31 cellular contexts compared by ENCODE assay signal in the genomic region with DNA sequence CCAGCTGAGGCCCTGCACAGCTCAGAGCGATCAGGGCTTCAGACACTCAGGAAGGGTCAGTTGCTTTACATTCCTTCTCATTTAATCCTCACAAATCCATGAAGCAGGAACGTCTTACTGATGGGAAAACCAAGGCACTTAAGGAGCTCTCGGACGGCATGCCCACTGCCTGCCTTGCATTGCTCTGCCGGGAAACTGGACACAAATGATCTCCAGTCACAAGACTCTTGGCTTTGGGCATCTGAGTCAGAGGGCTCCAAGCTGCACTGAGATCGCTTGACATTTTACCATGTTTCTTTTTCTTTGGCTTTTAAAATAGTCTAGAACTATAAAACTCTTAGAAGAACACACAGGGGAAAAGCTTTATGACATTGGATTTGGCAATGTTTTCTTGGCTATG. TPM values are rescaled to one million over a fixed set of nuclear protein-coding genes. Genes with fewer than 3 reads are reported as not detected.
"Had no signal": no experiment of that assay in that cellular context is flagged by ENCODE, and none has a peak within 500 bp of the region (broad histone marks: within the 10 kb centered on the region; RNA-seq: fewer than 3 reads in every experiment).

No MANE protein-coding gene starts in this region.

- H3K36me3 Mint-ChIP-seq: activated naive CD8-positive, alpha-beta T cell treated with anti-CD3 and anti-CD28 coated beads for 36 hours; natural killer cell had no signal

- H3K36me3 ChIP-seq: adrenal gland, ascending aorta, brain microvascular endothelial cell, esophagus squamous epithelium, left lung, lower lobe of right lung, neutrophil, vagina had no signal

- H3K9me3 ChIP-seq: adrenal gland, ascending aorta, esophagus squamous epithelium, left lung, lower lobe of right lung, neutrophil, testis, vagina had no signal

- H3K27ac Mint-ChIP-seq: activated naive CD4-positive, alpha-beta T cell treated with anti-CD3 and anti-CD28 coated beads for 36 hours; activated naive CD8-positive, alpha-beta T cell treated with anti-CD3 and anti-CD28 coated beads for 36 hours; activated T-helper 1 cell treated with anti-CD3 and anti-CD28 coated beads, Interleukin-12 subunit alpha, Interleukin-12 subunit beta, Interleukin-2, Interleukin-4 antibody, amounts not matched to agents 30 ng/mL and 10 ng/mL and 1 ng/mL, durations not matched to agents 14 hours and 24 hours and 36 hours; dendritic cell treated with granulocyte-macrophage colony-stimulating factor and Interleukin-4, amounts not matched to agents 40 ng/mL and 50 ng/mL, for 4 days; natural killer cell; stimulated activated naive B cell treated with anti-CD40 and anti-IgM and Interleukin-4, amounts not matched to agents 10 μg/mL and 1 μg/mL and 100 μg/mL, for 72 hours; T-helper 1 cell treated with Interleukin-12 subunit alpha and Interleukin-12 subunit beta and Interleukin-4 antibody, amounts not matched to agents 30 μg/mL and 1 μg/mL, for 36 hours had no signal

- H3K4me1 ChIP-seq: adrenal gland, ascending aorta, esophagus squamous epithelium, lower lobe of right lung, testis, vagina had no signal

- H3K27me3 ChIP-seq: adrenal gland, ascending aorta, brain microvascular endothelial cell, neutrophil, testis, vagina had no signal

- ATAC-seq: left lung; lower lobe of right lung; natural killer cell; sciatic nerve; stimulated activated naive B cell treated with anti-CD40 and anti-IgM and Interleukin-4, amounts not matched to agents 10 μg/mL and 1 μg/mL and 100 μg/mL, for 72 hours had no signal

- H3K9me3 Mint-ChIP-seq: dendritic cell treated with granulocyte-macrophage colony-stimulating factor and Interleukin-4, amounts not matched to agents 40 ng/mL and 50 ng/mL, for 4 days; natural killer cell had no signal

- DNase-seq: activated CD4-positive, alpha-beta T cell treated with anti-CD3 and anti-CD28 coated beads for 4 hours; activated CD4-positive, alpha-beta T cell treated with anti-CD3 and anti-CD28 coated beads, Interleukin-2, amount 50 U/mL, for 4 hours; activated CD8-positive, alpha-beta memory T cell treated with anti-CD3 and anti-CD28 coated beads for 24 hours; activated effector memory CD4-positive, alpha-beta T cell treated with anti-CD3 and anti-CD28 coated beads, Interleukin-2, amount 50 U/mL, for 16 hours; activated naive CD4-positive, alpha-beta T cell treated with anti-CD3 and anti-CD28 coated beads for 36 hours; activated naive CD8-positive, alpha-beta T cell treated with anti-CD3 and anti-CD28 coated beads for 36 hours; adrenal gland; brain microvascular endothelial cell; caudate nucleus; effector CD4-positive, alpha-beta T cell; esophagus squamous epithelium; left lung; lower lobe of right lung; mesenchymal stem cell; natural killer cell; retina; stimulated activated CD4-positive, alpha-beta T cell treated with anti-CD3 and anti-CD28 coated beads, Interleukin-15, amount 100 ng/mL, for 24 hours; stimulated activated CD4-positive, alpha-beta T cell treated with anti-CD3 and anti-CD28 coated beads, Interleukin-2, amount 100 ng/mL, for 24 hours; stimulated activated naive B cell treated with anti-CD40 and anti-IgM and Interleukin-4, amounts not matched to agents 10 μg/mL and 1 μg/mL and 100 μg/mL, for 72 hours; T-helper 9 cell; testis; trophoblast cell had no signal

- H3K27ac ChIP-seq: adrenal gland, brain microvascular endothelial cell, left lung, lower lobe of right lung, neutrophil, testis, vagina, VCaP had no signal

- H3K4me1 Mint-ChIP-seq: natural killer cell; stimulated activated naive B cell treated with anti-CD40 and anti-IgM and Interleukin-4, amounts not matched to agents 10 μg/mL and 1 μg/mL and 100 μg/mL, for 72 hours had no signal

- H3K4me3 Mint-ChIP-seq: activated naive CD4-positive, alpha-beta T cell treated with anti-CD3 and anti-CD28 coated beads for 36 hours; activated naive CD8-positive, alpha-beta T cell treated with anti-CD3 and anti-CD28 coated beads for 36 hours; activated T-helper 1 cell treated with anti-CD3 and anti-CD28 coated beads, Interleukin-12 subunit alpha, Interleukin-12 subunit beta, Interleukin-2, Interleukin-4 antibody, amounts not matched to agents 30 ng/mL and 10 ng/mL and 1 ng/mL, durations not matched to agents 14 hours and 24 hours and 36 hours; dendritic cell treated with granulocyte-macrophage colony-stimulating factor and Interleukin-4, amounts not matched to agents 40 ng/mL and 50 ng/mL, for 4 days; natural killer cell; stimulated activated naive B cell treated with anti-CD40 and anti-IgM and Interleukin-4, amounts not matched to agents 10 μg/mL and 1 μg/mL and 100 μg/mL, for 72 hours; T-helper 1 cell treated with Interleukin-12 subunit alpha and Interleukin-12 subunit beta and Interleukin-4 antibody, amounts not matched to agents 30 μg/mL and 1 μg/mL, for 36 hours had no signal

- H3K4me3 ChIP-seq: adrenal gland, ascending aorta, esophagus squamous epithelium, left lung, lower lobe of right lung, testis, vagina had no signal

RNA-seq across cellular contexts. Expression of a gene that starts 43.6 kb away (rescaled TPM):
- total RNA-seq: osteocyte had no signal
